Comparison of ENCODE assay signal across 8 cellular contexts in genomic region chr6:27757307-27757706, GRCh38.
DNase-seq lines count a peak whose midpoint lies in the region; ATAC-seq and TF ChIP-seq lines count a peak whose summit lies in the region.

No MANE protein-coding gene starts in this region.

- H3K4me1 ChIP-seq in mucosa of descending colon (ENCODE audit: low read depth) (peaks cover 12% of the 10 kb centered on the region), thoracic aorta (ENCODE audit: control insufficient read depth in 1 of 2, low read depth in 2 of 2) (peaks cover 4 to 7% of the 10 kb centered on the region in 2 donors)

- POLR2A ChIA-PET in T-cell (lab: Charles Lee), result interaction anchor here in 1 of 2 donors (0.6 to 1.1 kb wide), 2 partner anchors 111 to 115 kb away, joined by 3 to 5 read pairs; a partner anchor contains a TSS

- peak overlapping the region; percentile 79 to 82 (median 81) for H3K4me3 Mint-ChIP-seq in T-cell

- ATAC-seq in T-cell (replicated peaks in 1 of 4) (peak in 3 of 4 experiments; percentile 47 to 51 (median 50)), mucosa of descending colon (peak; percentile 59), thoracic aorta (ENCODE audit: insufficient number of reproducible peaks, low FRiP score, low read depth) (no peak)

- H3K4me1 Mint-ChIP-seq in T-cell, result peaks cover 31 to 49% (median 39%) of the 10 kb centered on the region in 3 donors

- peak overlapping the region; percentile 59 to 91 for H3K27ac Mint-ChIP-seq in T-cell

- H3K27ac ChIP-seq in thoracic aorta, result no peak overlapping the region

- TF ChIP-seq CTCF in GM12865 (IDR thresholded peaks at IDR 0.05; ENCODE audit: insufficient read depth, low read depth, low read length, missing control alignments) (no peak), mucosa of descending colon (IDR thresholded peaks at IDR 0.05) (no peak), thoracic aorta (IDR thresholded peaks at IDR 0.05) (no peak)

- intact Hi-C loops in mucosa of descending colon (cut with DNase I, micrococcal nuclease), result loop anchor here in 1 of 2 donors (10.0 kb wide), 1 partner anchor 243 kb away; no protein-coding TSS in a partner anchor

- no peaks in the 10 kb centered on the region for H3K27me3 Mint-ChIP-seq in T-cell

- peak overlapping the region; percentile 66 for H3K4me3 ChIP-seq in GM12865 (ENCODE audit: low read depth, low read length)
- peak overlapping the region; percentile 25 for H3K4me3 ChIP-seq in mucosa of descending colon
- peak overlapping the region; percentile 42 for H3K4me3 ChIP-seq in thoracic aorta

- CTCF ChIA-PET in T-cell (lab: Charles Lee), result interaction anchor here (1.2 to 1.6 kb wide), 3 partner anchors 15 to 139 kb away, joined by 3 to 7 read pairs (median 5); no protein-coding TSS in a partner anchor

- no peaks in the 10 kb centered on the region for H3K9me3 ChIP-seq in mucosa of descending colon
- H3K9me3 ChIP-seq in thoracic aorta, result no peaks in the 10 kb centered on the region

- no peaks in the 10 kb centered on the region for H3K9me3 Mint-ChIP-seq in T-cell

- no peaks in the 10 kb centered on the region for H3K36me3 Mint-ChIP-seq in T-cell

- H3K27me3 ChIP-seq in thoracic aorta (replicated peaks; ENCODE audit: insufficient read depth), result no peaks in the 10 kb centered on the region

- in situ Hi-C loops in T47D (cut with HindIII; ENCODE audit: low pct_unique_long_range_greater_than_20kb, low sequenced_read_pairs), result no loop called here

- H3K36me3 ChIP-seq in mucosa of descending colon (ENCODE audit: low read depth) (no peaks in the 10 kb centered on the region), thoracic aorta (no peaks in the 10 kb centered on the region)

- DNase-seq in GM12865 (ENCODE audit: low read depth), result peak; percentile 60
- DNase-seq in T-cell, result peak in 28 of 34 experiments; percentile 25 to 65 (median 37)
- DNase-seq in T47D (ENCODE audit: low read depth in 1 of 2, low spot score in 1 of 2), result peak; percentile 23 to 32
- DNase-seq in mucosa of descending colon, result peak; percentile 68 to 80 (median 76)
- no peak for DNase-seq in thoracic aorta (ENCODE audit: low spot score)
- DNase-seq in DMS79 (lab: John Stamatoyannopoulos, UW), result no peak
- no peak for DNase-seq in NCI-H526 (lab: John Stamatoyannopoulos, UW)
- DNase-seq in NCI-H1436 treated with DMSO at 0.1 percent for 48 hours (lab: John Stamatoyannopoulos, UW), result no peak

Comparison
In these comparisons a context has a peak if more than half of its experiments do, and no peak if none do; other contexts are left out.
1. DNase-seq: peak in GM12865 (single experiment), T-cell (28 of 34), T47D (2 of 2) and mucosa of descending colon (3 of 3); none in thoracic aorta (single experiment), DMS79 (single experiment), NCI-H526 (0 of 2) and NCI-H1436 treated with DMSO at 0.1 percent for 48 hours (single experiment).
2. Peak in every context shown above with its lines, with median percentiles within 50 percentile points of each other: H3K4me3 ChIP-seq.